24 cellular contexts compared by ENCODE assay signal in the genomic region with DNA sequence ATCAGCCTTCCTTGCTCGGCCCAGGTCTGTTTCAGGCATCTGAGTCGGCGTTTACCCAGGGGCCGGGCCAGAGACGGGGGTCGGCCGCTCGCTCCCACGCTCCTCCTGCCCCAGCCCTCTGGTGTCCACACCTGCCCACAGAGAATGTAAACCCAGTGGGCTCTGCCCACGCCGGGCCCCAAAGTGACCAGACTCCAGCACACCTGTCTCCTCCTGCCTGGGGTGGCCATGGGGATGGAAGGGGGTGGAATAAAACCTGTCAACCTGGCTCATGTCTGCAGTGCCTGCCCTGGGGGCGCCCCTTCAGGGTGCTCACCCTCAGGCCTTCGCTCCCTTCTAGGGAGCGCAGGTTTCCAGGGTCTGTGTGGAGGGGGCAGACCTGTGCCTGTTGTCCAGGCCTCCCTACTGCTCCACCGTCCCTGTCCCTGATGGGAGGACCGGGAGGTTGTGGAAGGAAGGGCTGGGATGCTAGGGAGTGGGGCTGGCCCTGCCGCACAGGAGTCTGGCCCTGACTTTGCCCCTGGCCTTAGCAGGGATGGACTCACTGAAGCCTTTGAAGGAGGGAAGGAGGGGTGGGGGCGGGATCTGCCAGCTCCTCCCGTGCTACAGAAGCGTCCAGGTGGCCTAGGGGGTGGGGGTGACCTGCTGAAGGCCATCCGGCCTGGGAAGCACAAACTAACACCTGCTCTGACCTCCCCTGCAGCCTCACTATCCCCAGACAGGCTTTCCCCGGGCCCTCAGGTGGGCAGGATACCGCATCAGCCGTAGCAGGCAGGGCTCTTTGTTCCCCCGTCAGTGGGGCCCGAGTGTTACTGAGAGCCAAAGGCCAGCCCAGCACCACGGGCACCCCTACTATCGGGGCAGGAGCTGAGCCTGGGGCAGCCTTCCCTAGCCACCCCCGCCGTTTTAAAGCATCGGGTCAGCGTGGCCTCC. TPM values are rescaled to one million over a fixed set of nuclear protein-coding genes. Genes with fewer than 3 reads are reported as not detected.
DNase-seq lines count a peak whose midpoint lies in the region; ATAC-seq and TF ChIP-seq lines count a peak whose summit lies in the region.
"Had no signal": no experiment of that assay in that cellular context is flagged by ENCODE, and none has a peak within 500 bp of the region (broad histone marks: within the 10 kb centered on the region; RNA-seq: fewer than 3 reads in every experiment).

No MANE protein-coding gene starts in this region.

- TF ChIP-seq CTCF in colonic mucosa (IDR thresholded peaks at IDR 0.05), result no peak

- peaks cover 5% of the 10 kb centered on the region for H3K4me1 ChIP-seq in colonic mucosa
- H3K4me1 ChIP-seq: BE2C, parathyroid adenoma had no signal

- peak overlapping the region; percentile 35 to 43 for H3K9ac ChIP-seq in colonic mucosa (ENCODE audit: low read depth in 2 of 2, low read length in 2 of 2)
- H3K9ac ChIP-seq: parathyroid adenoma had no signal

- H3K9me3 Mint-ChIP-seq in stimulated activated effector memory CD8-positive, alpha-beta T cell treated with anti-CD3 and anti-CD28 coated beads, Interleukin-12 subunit alpha, Interleukin-12 subunit beta, amount 100 ng/mL, for 72 hours, result no peaks in the 10 kb centered on the region
- H3K9me3 Mint-ChIP-seq: natural killer cell; T-helper 2 cell treated with Interferon-gamma antibody and Interleukin-4, amounts not matched to agents 5 μg/mL and 100 μg/mL, for 36 hours had no signal

- ATAC-seq in Right ventricle myocardium inferior (no peak), left ventricle myocardium superior (no peak), left lobe of liver (peak; percentile 4)
- no peak for ATAC-seq in stimulated activated effector memory CD8-positive, alpha-beta T cell treated with anti-CD3 and anti-CD28 coated beads, Interleukin-12 subunit alpha, Interleukin-12 subunit beta, amount 100 ng/mL, for 72 hours
- ATAC-seq: natural killer cell, Panc1 had no signal

- no peaks in the 10 kb centered on the region for H3K9me3 ChIP-seq in colonic mucosa
- H3K9me3 ChIP-seq: A549, BE2C, SJSA1 had no signal

- no peaks in the 10 kb centered on the region for H3K36me3 ChIP-seq in colonic mucosa
- H3K36me3 ChIP-seq: BE2C, SJSA1 had no signal

- no peaks in the 10 kb centered on the region for H3K27me3 ChIP-seq in colonic mucosa
- H3K27me3 ChIP-seq: BE2C, SJSA1 had no signal

- peaks cover 20% of the 10 kb centered on the region for H3K36me3 Mint-ChIP-seq in stimulated activated effector memory CD8-positive, alpha-beta T cell treated with anti-CD3 and anti-CD28 coated beads, Interleukin-12 subunit alpha, Interleukin-12 subunit beta, amount 100 ng/mL, for 72 hours
- H3K36me3 Mint-ChIP-seq: natural killer cell had no signal

- no peak overlapping the region for H3K27ac ChIP-seq in colonic mucosa
- H3K27ac ChIP-seq: parathyroid adenoma, SJSA1, VCaP had no signal

- H3K4me3 ChIP-seq in colonic mucosa, result no peak overlapping the region
- H3K4me3 ChIP-seq: A549, SJSA1 had no signal

- H3K4me3 Mint-ChIP-seq in stimulated activated effector memory CD8-positive, alpha-beta T cell treated with anti-CD3 and anti-CD28 coated beads, Interleukin-12 subunit alpha, Interleukin-12 subunit beta, amount 100 ng/mL, for 72 hours, result no peak overlapping the region
- H3K4me3 Mint-ChIP-seq: natural killer cell; T-helper 2 cell treated with Interferon-gamma antibody and Interleukin-4, amounts not matched to agents 5 μg/mL and 100 μg/mL, for 36 hours had no signal

- H3K27ac Mint-ChIP-seq in stimulated activated effector memory CD8-positive, alpha-beta T cell treated with anti-CD3 and anti-CD28 coated beads, Interleukin-12 subunit alpha, Interleukin-12 subunit beta, amount 100 ng/mL, for 72 hours, result peak overlapping the region; percentile 54
- H3K27ac Mint-ChIP-seq: natural killer cell; T-helper 2 cell treated with Interferon-gamma antibody and Interleukin-4, amounts not matched to agents 5 μg/mL and 100 μg/mL, for 36 hours had no signal

- H3K4me1 Mint-ChIP-seq in stimulated activated effector memory CD8-positive, alpha-beta T cell treated with anti-CD3 and anti-CD28 coated beads, Interleukin-12 subunit alpha, Interleukin-12 subunit beta, amount 100 ng/mL, for 72 hours, result peaks cover 9% of the 10 kb centered on the region

- DNase-seq in Right ventricle myocardium inferior (ENCODE audit: missing footprints), result peak; percentile 59
- DNase-seq in left ventricle myocardium superior, result no peak
- DNase-seq in colonic mucosa, result no peak
- DNase-seq in left lobe of liver (ENCODE audit: low spot score), result no peak
- no peak for DNase-seq in stimulated activated effector memory CD8-positive, alpha-beta T cell treated with anti-CD3 and anti-CD28 coated beads, Interleukin-12 subunit alpha, Interleukin-12 subunit beta, amount 100 ng/mL, for 72 hours (ENCODE audit: low spot score in 2 of 2)
- no peak for DNase-seq in GM19240 (ENCODE audit: insufficient read length, low spot score)
- no peak for DNase-seq in activated CD8-positive, alpha-beta memory T cell treated with anti-CD3 and anti-CD28 coated beads for 24 hours
- DNase-seq in SW 1271 (lab: John Stamatoyannopoulos, UW), result no peak
- DNase-seq: activated CD4-positive, alpha-beta T cell treated with anti-CD3 and anti-CD28 coated beads, Interleukin-2, amount 50 U/mL, for 4 hours; activated effector memory CD4-positive, alpha-beta T cell treated with anti-CD3 and anti-CD28 coated beads, Interleukin-2, amount 50 U/mL, for 16 hours; BE2C; cerebellar nuclear complex; COR-L47; foreskin fibroblast; KBM-7; natural killer cell; NCI-H187; NCI-H82 had no signal

- intact Hi-C loops in Right ventricle myocardium inferior (cut with DNase I), result no loop called here
- intact Hi-C loops in left ventricle myocardium superior (cut with micrococcal nuclease), result no loop called here
- intact Hi-C loops in colonic mucosa (cut with DNase I), result loop anchor here (2.0 kb wide), 1 partner anchor 41 kb away; no protein-coding TSS in a partner anchor

RNA-seq across cellular contexts. Expression of gene ARHGAP8, which starts 14.7 kb away (rescaled TPM):
- total RNA-seq in Right ventricle myocardium inferior, result 0.16 TPM
- total RNA-seq in left ventricle myocardium superior, result not detected
- 10 to 100 TPM; 38.4 to 69.9 TPM for total RNA-seq in colonic mucosa
- 0.98 TPM for total RNA-seq in left lobe of liver
- total RNA-seq: SJSA1 had no signal

RNA-seq across cellular contexts. Expression of gene PRR5, which starts 35.7 kb away (rescaled TPM):
- total RNA-seq in Right ventricle myocardium inferior, result 2.9 TPM
- total RNA-seq in left ventricle myocardium superior, result 2.9 TPM
- 10 to 100 TPM; 21.2 to 45.8 TPM for total RNA-seq in colonic mucosa
- total RNA-seq in left lobe of liver, result 30.0 TPM

Comparison
In these comparisons a context has a peak if more than half of its experiments do, and no peak if none do; other contexts are left out.
1. RNA of gene ARHGAP8, which starts 14.7 kb away (total RNA-seq): 38.4 to 69.9 TPM in colonic mucosa; 0.98 TPM in left lobe of liver (single experiment), 0.16 TPM in Right ventricle myocardium inferior (single experiment) and not detected in left ventricle myocardium superior (single experiment); every median in the first group is over 10 times any median in the second.